In genomic region chr11:12242071-12242672, GRCh38 we compare ENCODE assay signal across 1 cellular context.
TF ChIP-seq lines count a peak whose summit lies in the region.

No MANE protein-coding gene starts in this region.

TF ChIP-seq in GM23338, 12 proteins besides CTCF, POLR2A, EP300 and RAD21 (continued from another document):
- TF ChIP-seq, protein P1, sequence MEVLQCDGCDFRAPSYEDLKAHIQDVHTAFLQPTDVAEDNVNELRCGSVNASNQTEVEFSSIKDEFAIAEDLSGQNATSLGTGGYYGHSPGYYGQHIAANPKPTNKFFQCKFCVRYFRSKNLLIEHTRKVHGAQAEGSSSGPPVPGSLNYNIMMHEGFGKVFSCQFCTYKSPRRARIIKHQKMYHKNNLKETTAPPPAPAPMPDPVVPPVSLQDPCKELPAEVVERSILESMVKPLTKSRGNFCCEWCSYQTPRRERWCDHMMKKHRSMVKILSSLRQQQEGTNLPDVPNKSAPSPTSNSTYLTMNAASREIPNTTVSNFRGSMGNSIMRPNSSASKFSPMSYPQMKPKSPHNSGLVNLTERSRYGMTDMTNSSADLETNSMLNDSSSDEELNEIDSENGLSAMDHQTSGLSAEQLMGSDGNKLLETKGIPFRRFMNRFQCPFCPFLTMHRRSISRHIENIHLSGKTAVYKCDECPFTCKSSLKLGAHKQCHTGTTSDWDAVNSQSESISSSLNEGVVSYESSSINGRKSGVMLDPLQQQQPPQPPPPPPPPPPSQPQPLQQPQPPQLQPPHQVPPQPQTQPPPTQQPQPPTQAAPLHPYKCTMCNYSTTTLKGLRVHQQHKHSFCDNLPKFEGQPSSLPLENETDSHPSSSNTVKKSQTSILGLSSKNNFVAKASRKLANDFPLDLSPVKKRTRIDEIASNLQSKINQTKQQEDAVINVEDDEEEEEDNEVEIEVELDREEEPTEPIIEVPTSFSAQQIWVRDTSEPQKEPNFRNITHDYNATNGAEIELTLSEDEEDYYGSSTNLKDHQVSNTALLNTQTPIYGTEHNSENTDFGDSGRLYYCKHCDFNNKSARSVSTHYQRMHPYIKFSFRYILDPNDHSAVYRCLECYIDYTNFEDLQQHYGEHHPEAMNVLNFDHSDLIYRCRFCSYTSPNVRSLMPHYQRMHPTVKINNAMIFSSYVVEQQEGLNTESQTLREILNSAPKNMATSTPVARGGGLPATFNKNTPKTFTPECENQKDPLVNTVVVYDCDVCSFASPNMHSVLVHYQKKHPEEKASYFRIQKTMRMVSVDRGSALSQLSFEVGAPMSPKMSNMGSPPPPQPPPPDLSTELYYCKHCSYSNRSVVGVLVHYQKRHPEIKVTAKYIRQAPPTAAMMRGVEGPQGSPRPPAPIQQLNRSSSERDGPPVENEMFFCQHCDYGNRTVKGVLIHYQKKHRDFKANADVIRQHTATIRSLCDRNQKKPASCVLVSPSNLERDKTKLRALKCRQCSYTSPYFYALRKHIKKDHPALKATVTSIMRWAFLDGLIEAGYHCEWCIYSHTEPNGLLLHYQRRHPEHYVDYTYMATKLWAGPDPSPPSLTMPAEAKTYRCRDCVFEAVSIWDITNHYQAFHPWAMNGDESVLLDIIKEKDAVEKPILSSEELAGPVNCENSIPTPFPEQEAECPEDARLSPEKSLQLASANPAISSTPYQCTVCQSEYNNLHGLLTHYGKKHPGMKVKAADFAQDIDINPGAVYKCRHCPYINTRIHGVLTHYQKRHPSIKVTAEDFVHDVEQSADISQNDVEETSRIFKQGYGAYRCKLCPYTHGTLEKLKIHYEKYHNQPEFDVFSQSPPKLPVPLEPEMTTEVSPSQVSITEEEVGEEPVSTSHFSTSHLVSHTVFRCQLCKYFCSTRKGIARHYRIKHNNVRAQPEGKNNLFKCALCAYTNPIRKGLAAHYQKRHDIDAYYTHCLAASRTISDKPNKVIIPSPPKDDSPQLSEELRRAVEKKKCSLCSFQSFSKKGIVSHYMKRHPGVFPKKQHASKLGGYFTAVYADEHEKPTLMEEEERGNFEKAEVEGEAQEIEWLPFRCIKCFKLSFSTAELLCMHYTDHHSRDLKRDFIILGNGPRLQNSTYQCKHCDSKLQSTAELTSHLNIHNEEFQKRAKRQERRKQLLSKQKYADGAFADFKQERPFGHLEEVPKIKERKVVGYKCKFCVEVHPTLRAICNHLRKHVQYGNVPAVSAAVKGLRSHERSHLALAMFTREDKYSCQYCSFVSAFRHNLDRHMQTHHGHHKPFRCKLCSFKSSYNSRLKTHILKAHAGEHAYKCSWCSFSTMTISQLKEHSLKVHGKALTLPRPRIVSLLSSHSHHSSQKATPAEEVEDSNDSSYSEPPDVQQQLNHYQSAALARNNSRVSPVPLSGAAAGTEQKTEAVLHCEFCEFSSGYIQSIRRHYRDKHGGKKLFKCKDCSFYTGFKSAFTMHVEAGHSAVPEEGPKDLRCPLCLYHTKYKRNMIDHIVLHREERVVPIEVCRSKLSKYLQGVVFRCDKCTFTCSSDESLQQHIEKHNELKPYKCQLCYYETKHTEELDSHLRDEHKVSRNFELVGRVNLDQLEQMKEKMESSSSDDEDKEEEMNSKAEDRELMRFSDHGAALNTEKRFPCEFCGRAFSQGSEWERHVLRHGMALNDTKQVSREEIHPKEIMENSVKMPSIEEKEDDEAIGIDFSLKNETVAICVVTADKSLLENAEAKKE (CRISPR knock-in tag; IDR thresholded peaks at IDR 0.05), result no peak
- TF ChIP-seq, protein P2, sequence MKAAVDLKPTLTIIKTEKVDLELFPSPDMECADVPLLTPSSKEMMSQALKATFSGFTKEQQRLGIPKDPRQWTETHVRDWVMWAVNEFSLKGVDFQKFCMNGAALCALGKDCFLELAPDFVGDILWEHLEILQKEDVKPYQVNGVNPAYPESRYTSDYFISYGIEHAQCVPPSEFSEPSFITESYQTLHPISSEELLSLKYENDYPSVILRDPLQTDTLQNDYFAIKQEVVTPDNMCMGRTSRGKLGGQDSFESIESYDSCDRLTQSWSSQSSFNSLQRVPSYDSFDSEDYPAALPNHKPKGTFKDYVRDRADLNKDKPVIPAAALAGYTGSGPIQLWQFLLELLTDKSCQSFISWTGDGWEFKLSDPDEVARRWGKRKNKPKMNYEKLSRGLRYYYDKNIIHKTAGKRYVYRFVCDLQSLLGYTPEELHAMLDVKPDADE (IDR thresholded peaks at IDR 0.05), result no peak
